ENCODE assay signal across 11 cellular contexts in the genomic region with DNA sequence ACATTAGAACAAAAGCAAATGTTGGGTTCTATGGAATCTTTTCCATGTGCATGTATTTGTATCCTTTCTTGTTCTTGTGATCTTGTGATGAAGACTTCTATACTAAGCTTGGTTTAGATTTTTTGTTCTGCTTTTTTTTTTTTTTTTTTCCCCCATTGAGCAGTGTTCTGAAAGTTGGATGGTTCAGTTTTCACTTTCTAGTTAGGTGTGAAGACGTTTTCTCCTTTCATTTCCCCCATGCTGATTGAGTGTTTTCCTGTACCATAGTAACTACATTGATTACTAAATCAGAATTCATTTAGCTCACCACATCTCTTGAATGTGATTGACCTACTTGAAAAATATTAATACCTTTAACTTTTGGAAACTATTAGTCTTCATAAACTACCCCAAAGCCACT. TPM values are rescaled to one million over a fixed set of nuclear protein-coding genes. Genes with fewer than 3 reads are reported as not detected.
DNase-seq lines count a peak whose midpoint lies in the region; ATAC-seq and TF ChIP-seq lines count a peak whose summit lies in the region.
"Had no signal": no experiment of that assay in that cellular context is flagged by ENCODE, and none has a peak within 500 bp of the region (broad histone marks: within the 10 kb centered on the region; RNA-seq: fewer than 3 reads in every experiment).

No MANE protein-coding gene starts in this region.

- H3K4me1 ChIP-seq in body of pancreas = no peaks in the 10 kb centered on the region

- intact Hi-C loops in body of pancreas (cut with DNase I) = no loop called here

- peaks cover 89% of the 10 kb centered on the region for H3K36me3 Mint-ChIP-seq in activated naive CD8-positive, alpha-beta T cell treated with anti-CD3 and anti-CD28 coated beads, Interleukin-2, amount 50 U/mL, for 24 hours (ENCODE audit: low read depth)

- H3K27ac ChIP-seq in body of pancreas = no peak overlapping the region

- peak; percentile 88 for ATAC-seq in GM18858 (IDR thresholded peaks at IDR 0.05; ENCODE audit: unreplicated experiment)
- peak; percentile 73 for ATAC-seq in GM21526 (IDR thresholded peaks at IDR 0.05; ENCODE audit: low FRiP score, unreplicated experiment)
- ATAC-seq in HG03159 (IDR thresholded peaks at IDR 0.05; ENCODE audit: unreplicated experiment) = peak; percentile 88
- ATAC-seq in activated naive CD8-positive, alpha-beta T cell treated with anti-CD3 and anti-CD28 coated beads, Interleukin-2, amount 50 U/mL, for 24 hours = peak; percentile 62
- no peak for ATAC-seq in body of pancreas

- no peak overlapping the region for H3K4me3 Mint-ChIP-seq in activated naive CD8-positive, alpha-beta T cell treated with anti-CD3 and anti-CD28 coated beads, Interleukin-2, amount 50 U/mL, for 24 hours

- TF ChIP-seq CTCF in body of pancreas (IDR thresholded peaks at IDR 0.05) = no peak

- no peaks in the 10 kb centered on the region for H3K27me3 Mint-ChIP-seq in activated naive CD8-positive, alpha-beta T cell treated with anti-CD3 and anti-CD28 coated beads, Interleukin-2, amount 50 U/mL, for 24 hours

- no peaks in the 10 kb centered on the region for H3K9me3 Mint-ChIP-seq in activated naive CD8-positive, alpha-beta T cell treated with anti-CD3 and anti-CD28 coated beads, Interleukin-2, amount 50 U/mL, for 24 hours

- H3K27me3 ChIP-seq in MG63 (no peaks in the 10 kb centered on the region), body of pancreas (no peaks in the 10 kb centered on the region)

- TF ChIP-seq POLR2A in body of pancreas (IDR thresholded peaks at IDR 0.05) = no peak

- H3K27ac Mint-ChIP-seq in activated naive CD8-positive, alpha-beta T cell treated with anti-CD3 and anti-CD28 coated beads, Interleukin-2, amount 50 U/mL, for 24 hours = peak overlapping the region; percentile 43

- no peak overlapping the region for H3K4me3 ChIP-seq in MG63
- H3K4me3 ChIP-seq in body of pancreas = no peak overlapping the region
- H3K4me3 ChIP-seq: lung, smooth muscle cell had no signal

- H3K4me1 Mint-ChIP-seq in activated naive CD8-positive, alpha-beta T cell treated with anti-CD3 and anti-CD28 coated beads, Interleukin-2, amount 50 U/mL, for 24 hours = peaks cover 42% of the 10 kb centered on the region

- H3K9me3 ChIP-seq in MG63 (no peaks in the 10 kb centered on the region), body of pancreas (no peaks in the 10 kb centered on the region)

- H3K36me3 ChIP-seq in MG63 (peaks cover 94% of the 10 kb centered on the region), body of pancreas (replicated peaks in 1 of 2; ENCODE audit: insufficient read depth in 1 of 2, low read depth in 2 of 2) (peaks cover 18 to 47% of the 10 kb centered on the region in 2 donors)

- 62 to 67% methylated on average over 1 of the region's 1 CpG for WGBS in body of pancreas, 2 donors

- DNase-seq in activated naive CD8-positive, alpha-beta T cell treated with anti-CD3 and anti-CD28 coated beads, Interleukin-2, amount 50 U/mL, for 24 hours = no peak
- no peak for DNase-seq in NK-92 treated with Interleukin-12 subunit alpha and Interleukin-12 subunit beta, amount 100 ng/mL, for 24 hours (lab: John Stamatoyannopoulos, UW)
- DNase-seq in MG63 = no peak
- no peak for DNase-seq in body of pancreas
- DNase-seq in middle frontal gyrus (ENCODE audit: extremely low spot score, low spot score) = no peak
- DNase-seq: substantia nigra had no signal

RNA-seq across cellular contexts. Expression of gene NOP58, which starts 34.1 kb away (rescaled TPM):
- 78.4 and 143 TPM in 2 replicates for total RNA-seq in MG63 (2014; rRNA removed; shearing (Covaris generic); ENCODE audit: low replicate concordance)
- 10 to 100 TPM; 70.2 to 93.4 TPM for total RNA-seq in body of pancreas
